9 cellular contexts compared by ENCODE assay signal in genomic region chr20:36887779-36888133, GRCh38. TPM values are rescaled to one million over a fixed set of nuclear protein-coding genes. Genes with fewer than 3 reads are reported as not detected.
A peak's percentile ranks its signal among the peaks of the same experiment; 100 is the strongest.
DNase-seq lines count a peak whose midpoint lies in the region; ATAC-seq, FAIRE-seq and TF ChIP-seq lines count a peak whose summit lies in the region.
"Had no signal": no experiment of that assay in that cellular context is flagged by ENCODE, and none has a peak within 500 bp of the region (broad histone marks: within the 10 kb centered on the region; RNA-seq: fewer than 3 reads in every experiment).

No MANE protein-coding gene starts in this region.

- TF ChIP-seq CTCF in CD14-positive monocyte (IDR thresholded peaks at IDR 0.05) (no peak), HFFc6 (IDR thresholded peaks at IDR 0.05) (no peak), kidney (IDR thresholded peaks at IDR 0.05; ENCODE audit: borderline replicate concordance, extremely low read depth, insufficient read depth) (no peak)

- peaks cover 0 to 6% of the 10 kb centered on the region in 2 donors for H3K4me1 ChIP-seq in kidney (ENCODE audit: control insufficient read depth in 1 of 2, insufficient read depth in 1 of 2, low read depth in 1 of 2, low read length in 2 of 2)

- H3K27ac ChIP-seq in kidney (ENCODE audit: low read depth in 2 of 2, low read length in 2 of 2), result no peak overlapping the region

- no peaks in the 10 kb centered on the region for H3K9me3 ChIP-seq in kidney (ENCODE audit: control insufficient read depth in 1 of 2, low read length in 2 of 2)

- H3K27ac Mint-ChIP-seq in CD14-positive monocyte (peak overlapping the region; percentile 35 to 87 (median 65)), HFFc6 (peak overlapping the region; percentile 73)
- peak overlapping the region; percentile 15 to 60 for H3K27ac Mint-ChIP-seq in effector memory CD8-positive, alpha-beta T cell
- H3K27ac Mint-ChIP-seq in naive thymus-derived CD8-positive, alpha-beta T cell, result peak overlapping the region; percentile 53 to 91 (median 84)

- H3K4me1 Mint-ChIP-seq in CD14-positive monocyte (peaks cover 25% of the 10 kb centered on the region), HFFc6 (ENCODE audit: low read depth) (peaks cover 15% of the 10 kb centered on the region)
- peaks cover 15 to 18% of the 10 kb centered on the region in 2 donors for H3K4me1 Mint-ChIP-seq in effector memory CD8-positive, alpha-beta T cell (ENCODE audit: low read depth in 2 of 2)
- peaks cover 9 to 30% (median 17%) of the 10 kb centered on the region in 4 donors for H3K4me1 Mint-ChIP-seq in naive thymus-derived CD8-positive, alpha-beta T cell

- H3K4me3 ChIP-seq in kidney (ENCODE audit: low read length in 2 of 2), result no peak overlapping the region

- H3K27me3 Mint-ChIP-seq in CD14-positive monocyte (ENCODE audit: low read depth in 3 of 3), result peaks cover 0 to 1% (median 0%) of the 10 kb centered on the region in 3 donors
- H3K27me3 Mint-ChIP-seq in HFFc6 (ENCODE audit: insufficient read depth), result peaks cover 2% of the 10 kb centered on the region; the same call in 1 of the 2 replicates
- H3K27me3 Mint-ChIP-seq in effector memory CD8-positive, alpha-beta T cell, result no peaks in the 10 kb centered on the region
- H3K27me3 Mint-ChIP-seq in naive thymus-derived CD8-positive, alpha-beta T cell, result no peaks in the 10 kb centered on the region

- FAIRE-seq in kidney (lab: Jason Lieb, UNC), result no peak
- FAIRE-seq: islet of Langerhans had no signal

- peak; percentile 4 for ATAC-seq in effector memory CD8-positive, alpha-beta T cell (replicated peaks)
- peak in 1 of 2 donors; percentile 8 for ATAC-seq in naive thymus-derived CD8-positive, alpha-beta T cell

- no peaks in the 10 kb centered on the region for H3K36me3 ChIP-seq in kidney (ENCODE audit: control insufficient read depth in 1 of 2, insufficient read depth in 2 of 2, low read length in 2 of 2)

- intact Hi-C loops in CD14-positive monocyte (cut with micrococcal nuclease), result loop anchor here in 1 of 2 donors (5.0 to 10.0 kb wide), 2 partner anchors 275 to 343 kb away; partner anchors contain the start of gene MYL9
- intact Hi-C loops in kidney (cut with DNase I), result no loop called here

- peaks cover 37 to 47% of the 10 kb centered on the region in 2 donors for H3K36me3 Mint-ChIP-seq in CD14-positive monocyte
- H3K36me3 Mint-ChIP-seq in HFFc6 (ENCODE audit: low read depth), result no peaks in the 10 kb centered on the region
- peaks cover 29% of the 10 kb centered on the region for H3K36me3 Mint-ChIP-seq in effector memory CD8-positive, alpha-beta T cell (ENCODE audit: insufficient read depth)
- H3K36me3 Mint-ChIP-seq in naive thymus-derived CD8-positive, alpha-beta T cell, result peaks cover 4 to 39% (median 4%) of the 10 kb centered on the region in 3 donors

- H3K9me3 Mint-ChIP-seq in CD14-positive monocyte (no peaks in the 10 kb centered on the region), HFFc6 (no peaks in the 10 kb centered on the region)
- H3K9me3 Mint-ChIP-seq in effector memory CD8-positive, alpha-beta T cell, result no peaks in the 10 kb centered on the region
- no peaks in the 10 kb centered on the region for H3K9me3 Mint-ChIP-seq in naive thymus-derived CD8-positive, alpha-beta T cell

- H3K9ac ChIP-seq in kidney (ENCODE audit: low read length in 2 of 2), result no peak overlapping the region

- H3K4me3 Mint-ChIP-seq in CD14-positive monocyte (no peak overlapping the region), HFFc6 (peak overlapping the region; percentile 81)
- no peak overlapping the region for H3K4me3 Mint-ChIP-seq in effector memory CD8-positive, alpha-beta T cell
- H3K4me3 Mint-ChIP-seq in naive thymus-derived CD8-positive, alpha-beta T cell, result peak overlapping the region in 2 of 10 donors; percentile 16 to 20

- POLR2A ChIA-PET in naive thymus-derived CD8-positive, alpha-beta T cell (lab: Charles Lee), result interaction anchor here (0.5 to 0.7 kb wide), 3 partner anchors 51 to 233 kb away, joined by 3 to 5 read pairs (median 4); no protein-coding TSS in a partner anchor

- no peak for DNase-seq in CD14-positive monocyte (ENCODE audit: low spot score)
- no peak for DNase-seq in HFFc6
- no peak for DNase-seq in effector memory CD8-positive, alpha-beta T cell
- DNase-seq in naive thymus-derived CD8-positive, alpha-beta T cell, result no peak
- no peak for DNase-seq in effector CD8-positive, alpha-beta T cell (lab: John Stamatoyannopoulos, UW)
- no peak for DNase-seq in iPS-NIHi11 (ENCODE audit: low spot score)
- DNase-seq in SIG-M5 (lab: John Stamatoyannopoulos, UW), result no peak
- no peak for DNase-seq in kidney

RNA-seq across cellular contexts. Expression of gene TLDC2, which starts 11.8 kb away (rescaled TPM):
- polyA plus RNA-seq in CD14-positive monocyte (not detected), kidney (ENCODE audit: insufficient read depth, low read depth, low replicate concordance) (8.5 TPM)
- total RNA-seq in HFFc6 (2021; fragmentation: NEBNext Ultra II Directional; extraction: Animal tissue kit (Norgen Biotek cat#: 25700)), result under 1 TPM; 0.17 to 0.55 (median 0.39) TPM
- not detected for total RNA-seq in naive thymus-derived CD8-positive, alpha-beta T cell
- polyA plus RNA-seq in naive thymus-derived CD8-positive, alpha-beta T cell, result under 1 TPM; 0.17 to 0.23 (median 0.20) TPM
- 2.3 TPM for total RNA-seq in kidney
